11 cellular contexts compared by ENCODE assay signal in genomic region chr20:25222461-25223178, GRCh38. TPM values are rescaled to one million over a fixed set of nuclear protein-coding genes. Genes with fewer than 3 reads are reported as not detected.
DNase-seq lines count a peak whose midpoint lies in the region; ATAC-seq, FAIRE-seq and TF ChIP-seq lines count a peak whose summit lies in the region.
"Had no signal": no experiment of that assay in that cellular context is flagged by ENCODE, and none has a peak within 500 bp of the region (broad histone marks: within the 10 kb centered on the region; RNA-seq: fewer than 3 reads in every experiment).

No MANE protein-coding gene starts in this region.

- no peaks in the 10 kb centered on the region for H3K27me3 ChIP-seq in astrocyte (ENCODE audit: insufficient read depth, low read length)

- H3K4me1 ChIP-seq in astrocyte (ENCODE audit: insufficient read depth, low read length) (peaks cover 42% of the 10 kb centered on the region), kidney (ENCODE audit: control insufficient read depth in 1 of 2, insufficient read depth in 1 of 2, low read depth in 1 of 2, low read length in 2 of 2) (peaks cover 8 to 16% of the 10 kb centered on the region in 2 donors)

- peaks cover 28% of the 10 kb centered on the region for H3K4me1 Mint-ChIP-seq in stimulated activated naive CD8-positive, alpha-beta T cell treated with anti-CD3 and anti-CD28 coated beads, Interleukin-15, Interleukin-2, amounts not matched to agents 100 ng/mL and 50 ng/mL, for 24 hours (ENCODE audit: low read depth)
- peaks cover 13% of the 10 kb centered on the region for H3K4me1 Mint-ChIP-seq in stimulated activated naive CD8-positive, alpha-beta T cell treated with anti-CD3 and anti-CD28 coated beads, Interleukin-15, amount 100 ng/mL, for 72 hours
- H3K4me1 Mint-ChIP-seq in astrocyte (ENCODE audit: low read depth, unreplicated experiment) (peaks cover 26% of the 10 kb centered on the region), type B pancreatic cell (ENCODE audit: unreplicated experiment) (peaks cover 15% of the 10 kb centered on the region)

- H3K79me2 ChIP-seq in astrocyte (ENCODE audit: insufficient read depth, low read length) = no peaks in the 10 kb centered on the region

- no peak overlapping the region for H2AFZ ChIP-seq in astrocyte (ENCODE audit: low read depth, low read length)

- DNase-seq in stimulated activated naive CD8-positive, alpha-beta T cell treated with anti-CD3 and anti-CD28 coated beads, Interleukin-15, amount 100 ng/mL, for 72 hours = no peak
- DNase-seq in astrocyte (ENCODE audit: low read depth) (no peak), kidney (peak; percentile 65), type B pancreatic cell (ENCODE audit: extremely low spot score, unreplicated experiment) (no peak), SW480 (ENCODE audit: low spot score) (no peak), NCI-H146 (lab: John Stamatoyannopoulos, UW) (no peak)
- DNase-seq: AML-193; stimulated activated naive B cell treated with anti-CD40 and anti-IgM and Interleukin-4, amounts not matched to agents 10 μg/mL and 1 μg/mL and 100 μg/mL, for 72 hours had no signal

- H3K36me3 ChIP-seq in astrocyte (ENCODE audit: insufficient read depth, low read length) (peaks cover 2% of the 10 kb centered on the region), kidney (ENCODE audit: control insufficient read depth in 1 of 2, insufficient read depth in 2 of 2, low read length in 2 of 2) (peaks cover 0 to 5% of the 10 kb centered on the region in 2 donors)

- no peaks in the 10 kb centered on the region for H3K9me3 Mint-ChIP-seq in stimulated activated naive CD8-positive, alpha-beta T cell treated with anti-CD3 and anti-CD28 coated beads, Interleukin-15, Interleukin-2, amounts not matched to agents 100 ng/mL and 50 ng/mL, for 24 hours
- no peaks in the 10 kb centered on the region for H3K9me3 Mint-ChIP-seq in stimulated activated naive CD8-positive, alpha-beta T cell treated with anti-CD3 and anti-CD28 coated beads, Interleukin-15, amount 100 ng/mL, for 72 hours
- H3K9me3 Mint-ChIP-seq in astrocyte (ENCODE audit: unreplicated experiment) = no peaks in the 10 kb centered on the region
- H3K9me3 Mint-ChIP-seq in type B pancreatic cell = no peaks in the 10 kb centered on the region
- H3K9me3 Mint-ChIP-seq: stimulated activated naive B cell treated with anti-CD40 and anti-IgM and Interleukin-4, amounts not matched to agents 10 μg/mL and 1 μg/mL and 100 μg/mL, for 72 hours had no signal

- H3K9me3 ChIP-seq in astrocyte (ENCODE audit: insufficient read depth, low read depth, low read length) (no peaks in the 10 kb centered on the region), kidney (ENCODE audit: control insufficient read depth in 1 of 2, low read length in 2 of 2) (no peaks in the 10 kb centered on the region)

- H3K4me3 Mint-ChIP-seq in stimulated activated naive CD8-positive, alpha-beta T cell treated with anti-CD3 and anti-CD28 coated beads, Interleukin-15, Interleukin-2, amounts not matched to agents 100 ng/mL and 50 ng/mL, for 24 hours = no peak overlapping the region
- H3K4me3 Mint-ChIP-seq in stimulated activated naive CD8-positive, alpha-beta T cell treated with anti-CD3 and anti-CD28 coated beads, Interleukin-15, amount 100 ng/mL, for 72 hours = no peak overlapping the region
- H3K4me3 Mint-ChIP-seq in astrocyte (ENCODE audit: unreplicated experiment) = no peak overlapping the region
- H3K4me3 Mint-ChIP-seq in type B pancreatic cell = no peak overlapping the region
- H3K4me3 Mint-ChIP-seq: stimulated activated naive B cell treated with anti-CD40 and anti-IgM and Interleukin-4, amounts not matched to agents 10 μg/mL and 1 μg/mL and 100 μg/mL, for 72 hours had no signal

- H4K20me1 ChIP-seq in astrocyte (ENCODE audit: insufficient read depth, low read length) = no peaks in the 10 kb centered on the region

- H3K4me2 ChIP-seq in astrocyte (ENCODE audit: low read length) = peak overlapping the region; percentile 56

- H3K27ac Mint-ChIP-seq in stimulated activated naive CD8-positive, alpha-beta T cell treated with anti-CD3 and anti-CD28 coated beads, Interleukin-15, Interleukin-2, amounts not matched to agents 100 ng/mL and 50 ng/mL, for 24 hours = peak overlapping the region; percentile 85
- H3K27ac Mint-ChIP-seq in stimulated activated naive CD8-positive, alpha-beta T cell treated with anti-CD3 and anti-CD28 coated beads, Interleukin-15, amount 100 ng/mL, for 72 hours = no peak overlapping the region
- H3K27ac Mint-ChIP-seq in astrocyte (ENCODE audit: unreplicated experiment) = peak overlapping the region; percentile 95
- peak overlapping the region; percentile 70 for H3K27ac Mint-ChIP-seq in type B pancreatic cell

- ATAC-seq in stimulated activated naive CD8-positive, alpha-beta T cell treated with anti-CD3 and anti-CD28 coated beads, Interleukin-15, amount 100 ng/mL, for 72 hours = no peak
- ATAC-seq in HG03039 (IDR thresholded peaks at IDR 0.05; ENCODE audit: unreplicated experiment) = no peak

- H3K4me3 ChIP-seq in astrocyte (ENCODE audit: insufficient read depth, low read depth, low read length) (no peak overlapping the region), kidney (ENCODE audit: low read length in 2 of 2) (no peak overlapping the region)

- no peaks in the 10 kb centered on the region for H3K27me3 Mint-ChIP-seq in stimulated activated naive CD8-positive, alpha-beta T cell treated with anti-CD3 and anti-CD28 coated beads, Interleukin-15, Interleukin-2, amounts not matched to agents 100 ng/mL and 50 ng/mL, for 24 hours
- H3K27me3 Mint-ChIP-seq in stimulated activated naive CD8-positive, alpha-beta T cell treated with anti-CD3 and anti-CD28 coated beads, Interleukin-15, amount 100 ng/mL, for 72 hours = no peaks in the 10 kb centered on the region
- no peaks in the 10 kb centered on the region for H3K27me3 Mint-ChIP-seq in astrocyte (ENCODE audit: low read depth, unreplicated experiment)
- no peaks in the 10 kb centered on the region for H3K27me3 Mint-ChIP-seq in type B pancreatic cell
- H3K27me3 Mint-ChIP-seq: stimulated activated naive B cell treated with anti-CD40 and anti-IgM and Interleukin-4, amounts not matched to agents 10 μg/mL and 1 μg/mL and 100 μg/mL, for 72 hours had no signal

- H3K27ac ChIP-seq in astrocyte (ENCODE audit: low read depth, low read length) (peak overlapping the region; percentile 88), kidney (ENCODE audit: low read depth in 2 of 2, low read length in 2 of 2) (peak overlapping the region in 1 of 2 donors; percentile 40)

- FAIRE-seq in astrocyte (lab: Jason Lieb, UNC) (no peak), kidney (lab: Jason Lieb, UNC) (no peak)
- FAIRE-seq: GM18507 had no signal

- intact Hi-C loops in kidney (cut with DNase I) = no loop called here

- TF ChIP-seq CTCF in astrocyte (IDR thresholded peaks at IDR 0.05; ENCODE audit: insufficient read depth, low read depth, low read length) (no peak), kidney (IDR thresholded peaks at IDR 0.05; ENCODE audit: borderline replicate concordance, extremely low read depth, insufficient read depth) (no peak), type B pancreatic cell (conservative IDR thresholded peaks at IDR 0.05) (no peak)

- H3K9ac ChIP-seq in astrocyte (ENCODE audit: low read length) (peak overlapping the region; percentile 38), kidney (ENCODE audit: low read length in 2 of 2) (no peak overlapping the region)

- peaks cover 4% of the 10 kb centered on the region for H3K36me3 Mint-ChIP-seq in stimulated activated naive CD8-positive, alpha-beta T cell treated with anti-CD3 and anti-CD28 coated beads, Interleukin-15, Interleukin-2, amounts not matched to agents 100 ng/mL and 50 ng/mL, for 24 hours (ENCODE audit: low read depth)
- H3K36me3 Mint-ChIP-seq in astrocyte (ENCODE audit: low read depth, unreplicated experiment) = peaks cover 9% of the 10 kb centered on the region
- H3K36me3 Mint-ChIP-seq in type B pancreatic cell = no peaks in the 10 kb centered on the region

RNA-seq across cellular contexts. Expression of gene PYGB, which starts 25.3 kb away (rescaled TPM):
- total RNA-seq in astrocyte = 199 and 206 TPM in 2 replicates
- 176 TPM for total RNA-seq in kidney
- 50.9 TPM for polyA plus RNA-seq in kidney (ENCODE audit: insufficient read depth, low read depth, low replicate concordance)
- 39.3 and 52.2 TPM in 2 replicates for total RNA-seq in type B pancreatic cell (ENCODE audit: low replicate concordance)

RNA-seq across cellular contexts. Expression of gene ENTPD6, which starts 27.1 kb away (rescaled TPM):
- 50.7 and 57.8 TPM in 2 replicates for total RNA-seq in astrocyte
- total RNA-seq in kidney = 95.7 TPM
- 59.0 TPM for polyA plus RNA-seq in kidney (ENCODE audit: insufficient read depth, low read depth, low replicate concordance)
- 64.1 and 78.3 TPM in 2 replicates for total RNA-seq in type B pancreatic cell (ENCODE audit: low replicate concordance)

Comparison
In these comparisons a context has a peak if more than half of its experiments do, and no peak if none do; other contexts are left out.
1. H3K27ac Mint-ChIP-seq: peak in stimulated activated naive CD8-positive, alpha-beta T cell treated with anti-CD3 and anti-CD28 coated beads, Interleukin-15, Interleukin-2, amounts not matched to agents 100 ng/mL and 50 ng/mL, for 24 hours (single experiment), astrocyte (single experiment) and type B pancreatic cell (single experiment); none in stimulated activated naive CD8-positive, alpha-beta T cell treated with anti-CD3 and anti-CD28 coated beads, Interleukin-15, amount 100 ng/mL, for 72 hours (0 of 2).